In genomic region chr16:87145181-87146176, GRCh38 we compare ENCODE assay signal across 15 cellular contexts.
DNase-seq lines count a peak whose midpoint lies in the region; ATAC-seq and TF ChIP-seq lines count a peak whose summit lies in the region.
"Had no signal": no experiment of that assay in that cellular context is flagged by ENCODE, and none has a peak within 500 bp of the region (broad histone marks: within the 10 kb centered on the region; RNA-seq: fewer than 3 reads in every experiment).

No MANE protein-coding gene starts in this region.

- peaks cover 2% of the 10 kb centered on the region for H3K27me3 Mint-ChIP-seq in activated naive CD8-positive, alpha-beta T cell treated with anti-CD3 and anti-CD28 coated beads, Interleukin-2, amount 50 U/mL, for 24 hours
- no peaks in the 10 kb centered on the region for H3K27me3 Mint-ChIP-seq in activated naive CD8-positive, alpha-beta T cell treated with anti-CD3 and anti-CD28 coated beads for 36 hours
- H3K27me3 Mint-ChIP-seq in stimulated activated naive CD8-positive, alpha-beta T cell treated with anti-CD3 and anti-CD28 coated beads, Interleukin-15, amount 100 ng/mL, for 72 hours: no peaks in the 10 kb centered on the region

- no peak overlapping the region for H3K4me3 ChIP-seq in PC-3 (ENCODE audit: low read length)
- H3K4me3 ChIP-seq in MM.1S (ENCODE audit: low read length): no peak overlapping the region
- H3K4me3 ChIP-seq: BLaER1, left lung, psoas muscle, tibial nerve had no signal

- H3K36me3 ChIP-seq in PC-3 (ENCODE audit: low read depth, low read length) (no peaks in the 10 kb centered on the region), MM.1S (replicated peaks; ENCODE audit: insufficient read depth, low read length) (no peaks in the 10 kb centered on the region)
- H3K36me3 ChIP-seq: BLaER1, left lung, tibial nerve had no signal

- POLR2A ChIA-PET in PC-3 (lab: Charles Lee; ENCODE audit: unreplicated experiment): no interaction called here

- no peak overlapping the region for H3K9ac ChIP-seq in PC-3 (ENCODE audit: low read length)
- H3K9ac ChIP-seq in MM.1S (ENCODE audit: low read length): no peak overlapping the region
- H3K9ac ChIP-seq: BLaER1 had no signal

- H3K79me2 ChIP-seq in PC-3 (ENCODE audit: low read length) (no peaks in the 10 kb centered on the region), MM.1S (ENCODE audit: low read length) (no peaks in the 10 kb centered on the region)

- CTCF ChIA-PET in PC-3 (lab: Charles Lee): interaction anchor here (0.7 kb wide), 1 partner anchor 581 kb away, joined by 4 read pairs; no protein-coding TSS in a partner anchor

- DNase-seq in activated naive CD8-positive, alpha-beta T cell treated with anti-CD3 and anti-CD28 coated beads, Interleukin-2, amount 50 U/mL, for 24 hours: peak; percentile 4
- no peak for DNase-seq in activated naive CD8-positive, alpha-beta T cell treated with anti-CD3 and anti-CD28 coated beads for 36 hours
- DNase-seq in PC-3: peak; percentile 93
- DNase-seq in stimulated activated naive CD8-positive, alpha-beta T cell treated with anti-CD3 and anti-CD28 coated beads, Interleukin-15, amount 100 ng/mL, for 72 hours: no peak
- DNase-seq in MM.1S: no peak
- DNase-seq: activated T-cell treated with anti-CD3 and anti-CD28 coated beads, Interleukin-2, amount 50 U/mL, for 1 hour; foreskin melanocyte; NCI-H2171; psoas muscle had no signal

- H3K9me3 ChIP-seq in PC-3 (ENCODE audit: low read length) (no peaks in the 10 kb centered on the region), MM.1S (replicated peaks; ENCODE audit: insufficient read depth, low read length) (no peaks in the 10 kb centered on the region)

- H3K4me2 ChIP-seq in PC-3 (ENCODE audit: low read length): peak overlapping the region; percentile 24
- no peak overlapping the region for H3K4me2 ChIP-seq in MM.1S (ENCODE audit: low read depth, low read length)
- H3K4me2 ChIP-seq: BLaER1 had no signal

- H3K4me1 ChIP-seq in PC-3 (ENCODE audit: insufficient read depth, low read length) (peaks cover 7% of the 10 kb centered on the region), MM.1S (ENCODE audit: low read length) (no peaks in the 10 kb centered on the region)
- H3K4me1 ChIP-seq: BLaER1, left lung, psoas muscle had no signal

- no TSS peak for BruUV-seq in PC-3 (replicated peaks; lab: Mats Ljungman, UMichigan)

- ATAC-seq in activated naive CD8-positive, alpha-beta T cell treated with anti-CD3 and anti-CD28 coated beads, Interleukin-2, amount 50 U/mL, for 24 hours: peak; percentile 43
- ATAC-seq in PC-3 (peak; percentile 91), esophagus mucosa (peak; percentile 94), HG02642 (IDR thresholded peaks at IDR 0.05; ENCODE audit: poor library complexity, unreplicated experiment) (no peak), GM21367 (IDR thresholded peaks at IDR 0.05; ENCODE audit: unreplicated experiment) (no peak)
- peak; percentile 50 for ATAC-seq in stimulated activated naive CD8-positive, alpha-beta T cell treated with anti-CD3 and anti-CD28 coated beads, Interleukin-15, amount 100 ng/mL, for 72 hours
- ATAC-seq: left lung, psoas muscle had no signal

- no peaks in the 10 kb centered on the region for H3F3A ChIP-seq in PC-3 (ENCODE audit: low read length, unreplicated experiment)
- no peaks in the 10 kb centered on the region for H3F3A ChIP-seq in MM.1S (ENCODE audit: insufficient read depth, low read length)

- H3K4me1 Mint-ChIP-seq in activated naive CD8-positive, alpha-beta T cell treated with anti-CD3 and anti-CD28 coated beads, Interleukin-2, amount 50 U/mL, for 24 hours: no peaks in the 10 kb centered on the region
- H3K4me1 Mint-ChIP-seq in activated naive CD8-positive, alpha-beta T cell treated with anti-CD3 and anti-CD28 coated beads for 36 hours: no peaks in the 10 kb centered on the region
- no peaks in the 10 kb centered on the region for H3K4me1 Mint-ChIP-seq in stimulated activated naive CD8-positive, alpha-beta T cell treated with anti-CD3 and anti-CD28 coated beads, Interleukin-15, amount 100 ng/mL, for 72 hours

- TF ChIP-seq CTCF in PC-3 (conservative IDR thresholded peaks at IDR 0.05; ENCODE audit: low read depth, low read length): no peak; the same call in 1 of the 2 replicates
- TF ChIP-seq CTCF in MM.1S (IDR thresholded peaks at IDR 0.05; ENCODE audit: low read length): no peak

- H3K36me3 Mint-ChIP-seq in activated naive CD8-positive, alpha-beta T cell treated with anti-CD3 and anti-CD28 coated beads, Interleukin-2, amount 50 U/mL, for 24 hours (ENCODE audit: low read depth): no peaks in the 10 kb centered on the region
- H3K36me3 Mint-ChIP-seq in activated naive CD8-positive, alpha-beta T cell treated with anti-CD3 and anti-CD28 coated beads for 36 hours: peaks cover 1% of the 10 kb centered on the region

- peak overlapping the region; percentile 25; the same call in 1 of the 2 replicates for H2AFZ ChIP-seq in PC-3 (ENCODE audit: low read length)
- no peak overlapping the region for H2AFZ ChIP-seq in MM.1S (ENCODE audit: low read length)

- intact Hi-C loops in PC-3 (cut with micrococcal nuclease): no loop called here

- H3K27ac Mint-ChIP-seq in activated naive CD8-positive, alpha-beta T cell treated with anti-CD3 and anti-CD28 coated beads, Interleukin-2, amount 50 U/mL, for 24 hours: no peak overlapping the region
- H3K27ac Mint-ChIP-seq in activated naive CD8-positive, alpha-beta T cell treated with anti-CD3 and anti-CD28 coated beads for 36 hours: no peak overlapping the region
- H3K27ac Mint-ChIP-seq in stimulated activated naive CD8-positive, alpha-beta T cell treated with anti-CD3 and anti-CD28 coated beads, Interleukin-15, amount 100 ng/mL, for 72 hours: no peak overlapping the region

- H3K27me3 ChIP-seq in PC-3 (ENCODE audit: low read length) (no peaks in the 10 kb centered on the region), MM.1S (replicated peaks; ENCODE audit: insufficient read depth, low read length) (no peaks in the 10 kb centered on the region)
- H3K27me3 ChIP-seq: BLaER1, left lung, tibial nerve had no signal

- H3K4me3 Mint-ChIP-seq in activated naive CD8-positive, alpha-beta T cell treated with anti-CD3 and anti-CD28 coated beads, Interleukin-2, amount 50 U/mL, for 24 hours: no peak overlapping the region
- H3K4me3 Mint-ChIP-seq in activated naive CD8-positive, alpha-beta T cell treated with anti-CD3 and anti-CD28 coated beads for 36 hours: no peak overlapping the region
- no peak overlapping the region for H3K4me3 Mint-ChIP-seq in stimulated activated naive CD8-positive, alpha-beta T cell treated with anti-CD3 and anti-CD28 coated beads, Interleukin-15, amount 100 ng/mL, for 72 hours

- H3K9me2 ChIP-seq in PC-3 (replicated peaks; ENCODE audit: low read length) (no peaks in the 10 kb centered on the region), MM.1S (replicated peaks; ENCODE audit: insufficient read depth, low read length) (no peaks in the 10 kb centered on the region)

- H3K9me3 Mint-ChIP-seq in activated naive CD8-positive, alpha-beta T cell treated with anti-CD3 and anti-CD28 coated beads, Interleukin-2, amount 50 U/mL, for 24 hours: peaks cover 5% of the 10 kb centered on the region
- peaks cover 4% of the 10 kb centered on the region for H3K9me3 Mint-ChIP-seq in activated naive CD8-positive, alpha-beta T cell treated with anti-CD3 and anti-CD28 coated beads for 36 hours
- peaks cover 6 to 20% of the 10 kb centered on the region in 2 donors for H3K9me3 Mint-ChIP-seq in stimulated activated naive CD8-positive, alpha-beta T cell treated with anti-CD3 and anti-CD28 coated beads, Interleukin-15, amount 100 ng/mL, for 72 hours

- H3K27ac ChIP-seq in PC-3 (ENCODE audit: low read length): peak overlapping the region; percentile 43
- no peak overlapping the region for H3K27ac ChIP-seq in MM.1S (ENCODE audit: low read length)
- H3K27ac ChIP-seq: BLaER1, left lung, psoas muscle, tibial nerve had no signal

- H4K20me1 ChIP-seq in PC-3 (ENCODE audit: low read length): no peaks in the 10 kb centered on the region
- no peaks in the 10 kb centered on the region for H4K20me1 ChIP-seq in MM.1S (ENCODE audit: insufficient read depth, low read length)
- H4K20me1 ChIP-seq: BLaER1 had no signal

Comparison
In these comparisons a context has a peak if more than half of its experiments do, and no peak if none do; other contexts are left out.
1. DNase-seq: peak in activated naive CD8-positive, alpha-beta T cell treated with anti-CD3 and anti-CD28 coated beads, Interleukin-2, amount 50 U/mL, for 24 hours (single experiment) and PC-3 (single experiment); none in activated naive CD8-positive, alpha-beta T cell treated with anti-CD3 and anti-CD28 coated beads for 36 hours (single experiment), stimulated activated naive CD8-positive, alpha-beta T cell treated with anti-CD3 and anti-CD28 coated beads, Interleukin-15, amount 100 ng/mL, for 72 hours (0 of 2) and MM.1S (single experiment).
2. ATAC-seq: peak in activated naive CD8-positive, alpha-beta T cell treated with anti-CD3 and anti-CD28 coated beads, Interleukin-2, amount 50 U/mL, for 24 hours (single experiment), PC-3 (single experiment), esophagus mucosa (single experiment) and stimulated activated naive CD8-positive, alpha-beta T cell treated with anti-CD3 and anti-CD28 coated beads, Interleukin-15, amount 100 ng/mL, for 72 hours (single experiment); none in HG02642 (single experiment) and GM21367 (single experiment).